Comparison of ENCODE assay signal across 1 cellular context in genomic region chr10:73060738-73061635, GRCh38.
TF ChIP-seq lines count a peak whose summit lies in the region.

No MANE protein-coding gene starts in this region.

TF ChIP-seq in GM23338, 12 proteins besides CTCF, POLR2A, EP300 and RAD21 (continued from another document):
- TF ChIP-seq ZNF462 (CRISPR knock-in tag; IDR thresholded peaks at IDR 0.05) (no peak), ZNF114 (CRISPR knock-in tag; IDR thresholded peaks at IDR 0.05) (no peak), EZH2 (IDR thresholded peaks at IDR 0.05; ENCODE audit: low read depth, unreplicated experiment) (no peak), EZH2phosphoT487 (IDR thresholded peaks at IDR 0.05; ENCODE audit: unreplicated experiment) (no peak), ETS1 (IDR thresholded peaks at IDR 0.05) (no peak), ZNF331 (CRISPR knock-in tag; IDR thresholded peaks at IDR 0.05; ENCODE audit: low read depth) (no peak), REST (IDR thresholded peaks at IDR 0.05; ENCODE audit: unreplicated experiment) (no peak)
